ENCODE assay signal across 12 cellular contexts in genomic region chr4:8392591-8393190, GRCh38. TPM values are rescaled to one million over a fixed set of nuclear protein-coding genes. Genes with fewer than 3 reads are reported as not detected.
DNase-seq lines count a peak whose midpoint lies in the region; ATAC-seq, FAIRE-seq and TF ChIP-seq lines count a peak whose summit lies in the region.
"Had no signal": no experiment of that assay in that cellular context is flagged by ENCODE, and none has a peak within 500 bp of the region (broad histone marks: within the 10 kb centered on the region; RNA-seq: fewer than 3 reads in every experiment).

No MANE protein-coding gene starts in this region.

- peak overlapping the region; percentile 7 for H2AK5ac ChIP-seq in trophoblast cell (ENCODE audit: low read length)

- H3K27me3 ChIP-seq in HepG2 (ENCODE audit: control insufficient read depth in 1 of 2, insufficient read depth in 2 of 2, low read length in 2 of 2) (no peaks in the 10 kb centered on the region; a peak in 1 of 5 replicates), right lobe of liver (no peaks in the 10 kb centered on the region), dorsolateral prefrontal cortex (no peaks in the 10 kb centered on the region), trophoblast cell (ENCODE audit: insufficient read depth, low read length) (no peaks in the 10 kb centered on the region), aorta (ENCODE audit: control insufficient read depth in 1 of 2, insufficient read depth in 2 of 2, low read length in 1 of 2) (no peaks in the 10 kb centered on the region)

- POLR2A ChIA-PET in HepG2 (lab: Yijun Ruan, JAX) = no interaction called here

- intact Hi-C loops in HepG2 (cut with micrococcal nuclease; ENCODE audit: unreplicated experiment) (no loop called here), right lobe of liver (cut with DNase I) (no loop called here), dorsolateral prefrontal cortex (cut with DNase I) (loop anchor here in 1 of 2 donors (5.0 kb wide), 1 partner anchor 40 kb away; no protein-coding TSS in a partner anchor), CD14-positive monocyte (cut with micrococcal nuclease) (no loop called here), aorta (cut with DNase I) (loop anchor here in 1 of 2 donors (5.0 kb wide), 1 partner anchor 125 kb away; the partner anchor contains the start of gene HTRA3)

- H2AFZ ChIP-seq in HepG2 (ENCODE audit: low read length) = no peak overlapping the region
- H2AFZ ChIP-seq in trophoblast cell (ENCODE audit: insufficient read depth, low read length, poor library complexity) = no peak overlapping the region

- no peak overlapping the region for H3K4me2 ChIP-seq in HepG2 (ENCODE audit: low read depth, low read length)
- H3K4me2 ChIP-seq in trophoblast cell (ENCODE audit: low read length) = no peak overlapping the region

- H3K4me3 ChIP-seq in HepG2 (replicated peaks in 1 of 3; ENCODE audit: insufficient read depth in 1 of 3, low read depth in 2 of 3, low read length in 3 of 3) (no peak overlapping the region), right lobe of liver (no peak overlapping the region), dorsolateral prefrontal cortex (no peak overlapping the region), trophoblast cell (ENCODE audit: low read depth, low read length) (no peak overlapping the region), aorta (ENCODE audit: low read length in 2 of 2) (no peak overlapping the region)

- TF ChIP-seq EP300 in HepG2 (IDR thresholded peaks at IDR 0.05; ENCODE audit: low read depth in 2 of 2, low read length in 2 of 2) = no peak
- TF ChIP-seq EP300 in HepG2 (CRISPR knock-in tag; IDR thresholded peaks at IDR 0.05; ENCODE audit: borderline replicate concordance) = no peak

- in situ Hi-C loops in HepG2 (cut with HindIII; ENCODE audit: extremely low pct_ligation_motif_present, low pct_unique_long_range_greater_than_20kb) = no loop called here

- no peak overlapping the region for H2BK5ac ChIP-seq in trophoblast cell (ENCODE audit: low read depth, low read length, poor library complexity)

- H3K27ac ChIP-seq in HepG2 (ENCODE audit: extremely low read length, insufficient read depth, low read length) (no peak overlapping the region), right lobe of liver (no peak overlapping the region), dorsolateral prefrontal cortex (peak overlapping the region in 58 of 59 donors; percentile 25 to 99 (median 92)), trophoblast cell (ENCODE audit: low read depth, low read length) (no peak overlapping the region), aorta (ENCODE audit: low read depth in 1 of 2, low read length in 2 of 2) (peak overlapping the region in 1 of 2 donors; percentile 7)

- H3K4me3 Mint-ChIP-seq in CD14-positive monocyte = no peak overlapping the region
- H3K4me3 Mint-ChIP-seq: stimulated activated naive CD8-positive, alpha-beta T cell treated with anti-CD3 and anti-CD28 coated beads, Interleukin-15, amount 100 ng/mL, for 72 hours had no signal

- no peak overlapping the region for H3K23ac ChIP-seq in trophoblast cell (ENCODE audit: low read length)

- H3K4ac ChIP-seq in trophoblast cell (ENCODE audit: low read depth, low read length) = no peak overlapping the region

- no peak overlapping the region for H3K9ac ChIP-seq in HepG2 (ENCODE audit: insufficient read depth, low read depth, low read length)
- no peak overlapping the region for H3K9ac ChIP-seq in trophoblast cell (ENCODE audit: low read length)

- H3K14ac ChIP-seq in trophoblast cell (ENCODE audit: low read length) = peak overlapping the region; percentile 35

- peaks cover 6% of the 10 kb centered on the region for H3K79me1 ChIP-seq in trophoblast cell (ENCODE audit: low read length)

- no TSS peak for BruUV-seq in HepG2 (replicated peaks; lab: Mats Ljungman, UMichigan)

- peak overlapping the region; percentile 4 for H2BK120ac ChIP-seq in trophoblast cell (ENCODE audit: insufficient read depth, low read length, poor library complexity)

- 96% methylated on average over 11 of the region's 15 CpGs for WGBS in HepG2 (ENCODE audit: low lambda C conversion rate)
- WGBS in right lobe of liver (ENCODE audit: insufficient coverage, low coverage, low lambda C conversion rate, missing lambda C conversion rate) = 91% methylated on average over 12 of the region's 15 CpGs
- no CpG with 5 or more reads among the region's 15 CpGs for WGBS in trophoblast cell (ENCODE audit: extremely low coverage, insufficient coverage, insufficient read length)
- WGBS in aorta, 2 donors = 61 to 90% methylated on average over 15 of the region's 15 CpGs

- no peak overlapping the region for H4K8ac ChIP-seq in trophoblast cell (ENCODE audit: low read depth, low read length)

- H3K9me3 ChIP-seq in HepG2 (ENCODE audit: low read length) (no peaks in the 10 kb centered on the region), right lobe of liver (no peaks in the 10 kb centered on the region), trophoblast cell (ENCODE audit: insufficient read depth, low read depth, low read length) (no peaks in the 10 kb centered on the region), aorta (ENCODE audit: control insufficient read depth, low read length) (no peaks in the 10 kb centered on the region)

- FAIRE-seq in HepG2 (lab: Jason Lieb, UNC) = no peak

- no peaks in the 10 kb centered on the region for H3K4me1 Mint-ChIP-seq in CD14-positive monocyte
- H3K4me1 Mint-ChIP-seq: stimulated activated naive CD8-positive, alpha-beta T cell treated with anti-CD3 and anti-CD28 coated beads, Interleukin-15, amount 100 ng/mL, for 72 hours had no signal

- TF ChIP-seq POLR2A in HepG2 (IDR thresholded peaks at IDR 0.05; ENCODE audit: insufficient read depth in 1 of 2, low read depth in 2 of 2, low read length in 2 of 2) (no peak), right lobe of liver (IDR thresholded peaks at IDR 0.05) (no peak)

- no peak overlapping the region for H3K27ac Mint-ChIP-seq in CD14-positive monocyte
- H3K27ac Mint-ChIP-seq: stimulated activated naive CD8-positive, alpha-beta T cell treated with anti-CD3 and anti-CD28 coated beads, Interleukin-15, amount 100 ng/mL, for 72 hours had no signal

- no peak overlapping the region for H2BK12ac ChIP-seq in trophoblast cell (ENCODE audit: low read length)

- H3K27me3 Mint-ChIP-seq in CD14-positive monocyte (ENCODE audit: low read depth in 3 of 3) = peaks cover 0 to 2% (median 0%) of the 10 kb centered on the region in 3 donors
- H3K27me3 Mint-ChIP-seq: stimulated activated naive CD8-positive, alpha-beta T cell treated with anti-CD3 and anti-CD28 coated beads, Interleukin-15, amount 100 ng/mL, for 72 hours had no signal

- H3K9me3 Mint-ChIP-seq in CD14-positive monocyte = no peaks in the 10 kb centered on the region
- H3K9me3 Mint-ChIP-seq: stimulated activated naive CD8-positive, alpha-beta T cell treated with anti-CD3 and anti-CD28 coated beads, Interleukin-15, amount 100 ng/mL, for 72 hours had no signal

- TF ChIP-seq RAD21 in HepG2 (CRISPR knock-in tag; IDR thresholded peaks at IDR 0.05) = no peak

- H3K36me3 ChIP-seq in HepG2 (replicated peaks in 1 of 2; ENCODE audit: control insufficient read depth in 1 of 2, insufficient read depth in 2 of 2, low read length in 2 of 2) (peaks cover 2 to 15% of the 10 kb centered on the region in 2 experiments; a peak in 3 of 5 replicates), right lobe of liver (peaks cover 0 to 28% (median 0%) of the 10 kb centered on the region in 4 donors), trophoblast cell (ENCODE audit: control insufficient read depth in 1 of 2, insufficient read depth in 2 of 2, low read length in 2 of 2) (peaks cover 49 to 57% of the 10 kb centered on the region in 2 experiments), aorta (ENCODE audit: control insufficient read depth in 1 of 2, insufficient read depth in 2 of 2, low read length in 1 of 2) (peaks cover 0 to 6% of the 10 kb centered on the region in 2 donors)

- no peaks in the 10 kb centered on the region for H3K79me2 ChIP-seq in HepG2 (ENCODE audit: insufficient read depth, low read length)
- H3K79me2 ChIP-seq in trophoblast cell (ENCODE audit: control insufficient read depth, insufficient read depth, low read length, poor library complexity) = no peaks in the 10 kb centered on the region

- no peak for ATAC-seq in HepG2
- no peak for ATAC-seq in right lobe of liver
- no peak for ATAC-seq in GM19035 (IDR thresholded peaks at IDR 0.05; ENCODE audit: unreplicated experiment)
- no peak for ATAC-seq in aorta (ENCODE audit: low FRiP score)
- ATAC-seq: stimulated activated naive CD8-positive, alpha-beta T cell treated with anti-CD3 and anti-CD28 coated beads, Interleukin-15, amount 100 ng/mL, for 72 hours had no signal

- H3K36me3 Mint-ChIP-seq in CD14-positive monocyte = peaks cover 63 to 76% of the 10 kb centered on the region in 2 donors

- H4K91ac ChIP-seq in trophoblast cell (ENCODE audit: low read depth, low read length) = no peak overlapping the region

- no peak overlapping the region for H4K12ac ChIP-seq in trophoblast cell (ENCODE audit: low read depth, low read length)

- H3K18ac ChIP-seq in trophoblast cell (ENCODE audit: low read length) = peak overlapping the region; percentile 19

- DNase-seq in HepG2 (ENCODE audit: low spot score) = no peak
- no peak for DNase-seq in right lobe of liver
- DNase-seq in dorsolateral prefrontal cortex = no peak
- DNase-seq in trophoblast cell = peak; percentile 40 to 66
- no peak for DNase-seq in SIG-M5 (lab: John Stamatoyannopoulos, UW)
- DNase-seq in CD14-positive monocyte (ENCODE audit: low spot score) = no peak
- no peak for DNase-seq in aorta
- DNase-seq: activated CD8-positive, alpha-beta memory T cell treated with anti-CD3 and anti-CD28 coated beads, Interleukin-2, amount 50 U/mL, for 4 hours; islet precursor cell; NCI-H1417; stimulated activated naive CD8-positive, alpha-beta T cell treated with anti-CD3 and anti-CD28 coated beads, Interleukin-15, amount 100 ng/mL, for 72 hours had no signal

- no peaks in the 10 kb centered on the region for H4K20me1 ChIP-seq in HepG2 (ENCODE audit: insufficient read depth, low read length)

- H3K4me1 ChIP-seq in HepG2 (ENCODE audit: insufficient read depth, low read length) (no peaks in the 10 kb centered on the region), right lobe of liver (no peaks in the 10 kb centered on the region), trophoblast cell (ENCODE audit: control insufficient read depth in 1 of 2, insufficient read depth in 2 of 2, low read length in 2 of 2) (peaks cover 3 to 21% of the 10 kb centered on the region in 2 experiments), aorta (ENCODE audit: control insufficient read depth in 1 of 2, insufficient read depth in 2 of 2, low read length in 2 of 2) (no peaks in the 10 kb centered on the region)

- TF ChIP-seq CTCF in HepG2 (CRISPR knock-in tag; IDR thresholded peaks at IDR 0.05) = no peak
- TF ChIP-seq CTCF in right lobe of liver (IDR thresholded peaks at IDR 0.05) = no peak
- TF ChIP-seq CTCF in dorsolateral prefrontal cortex (IDR thresholded peaks at IDR 0.05 in 54 of 56, conservative IDR thresholded peaks at IDR 0.05 in 2 of 56; ENCODE audit: low read depth in 1 of 56, partially characterized antibody in 56 of 56) = no peak
- TF ChIP-seq CTCF in CD14-positive monocyte (IDR thresholded peaks at IDR 0.05) = no peak

- CTCF ChIA-PET in HepG2 (lab: Yijun Ruan, JAX; ENCODE audit: low intra/inter-chr PET ratio, low total read pairs) = no interaction called here

RNA-seq across cellular contexts. Expression of gene ACOX3, which starts 47.8 kb away (rescaled TPM):
- 17.0 and 17.8 TPM in 2 replicates for total RNA-seq in HepG2 (2016; rRNA removed; fragmentation: Illumina TruSeq; extraction: Trizol)
- total RNA-seq in HepG2 (2016; cell fraction: cytosol; rRNA removed; fragmentation: Illumina TruSeq; extraction: Trizol; ENCODE audit: low read depth) = 1.8 and 2.6 TPM in 2 replicates
- 17.4 and 17.6 TPM in 2 replicates for total RNA-seq in HepG2 (2016; cell fraction: insoluble cytoplasmic fraction; rRNA removed; fragmentation: Illumina TruSeq; extraction: Trizol)
- 3.3 and 3.5 TPM in 2 replicates for total RNA-seq in HepG2 (2016; cell fraction: membrane; rRNA removed; fragmentation: Illumina TruSeq; extraction: Trizol)
- total RNA-seq in HepG2 (2016; cell fraction: nucleus; rRNA removed; fragmentation: Illumina TruSeq; extraction: Trizol) = 11.7 and 13.5 TPM in 2 replicates
- 4.2 and 5.8 TPM in 2 replicates for polyA plus RNA-seq in HepG2 (2011; rRNA removed)
- polyA plus RNA-seq in HepG2 (2011; cell fraction: cytosol; rRNA removed) = 4.2 and 5.6 TPM in 2 replicates
- polyA plus RNA-seq in HepG2 (2011; cell fraction: nucleus; rRNA removed) = 14.4 TPM in 2 replicates
- polyA plus RNA-seq in HepG2 (2012) = 9.4 and 11.1 TPM in 2 replicates
- polyA plus RNA-seq in HepG2 (2016; cell fraction: cytosol; fragmentation: Illumina TruSeq; extraction: Trizol; ENCODE audit: low read depth) = 0.98 and 1.3 TPM in 2 replicates
- 12.5 and 15.9 TPM in 2 replicates for polyA plus RNA-seq in HepG2 (2016; cell fraction: insoluble cytoplasmic fraction; fragmentation: Illumina TruSeq; extraction: Trizol; ENCODE audit: low read depth)
- polyA plus RNA-seq in HepG2 (2016; cell fraction: membrane; fragmentation: Illumina TruSeq; extraction: Trizol; ENCODE audit: low read depth) = 1.2 and 1.9 TPM in 2 replicates
- polyA plus RNA-seq in HepG2 (2016; cell fraction: nucleus; fragmentation: Illumina TruSeq; extraction: Trizol; ENCODE audit: insufficient read depth, low read depth) = 12.6 and 13.3 TPM in 2 replicates
- polyA minus RNA-seq in HepG2 (2011; rRNA and poly(A)+ RNA removed; ENCODE audit: low replicate concordance) = 3.1 and 10.1 TPM in 2 replicates
- polyA minus RNA-seq in HepG2 (2011; cell fraction: cytosol; rRNA and poly(A)+ RNA removed) = 4.0 and 5.3 TPM in 2 replicates
- polyA minus RNA-seq in HepG2 (2011; cell fraction: nucleus; rRNA and poly(A)+ RNA removed) = 8.6 and 9.6 TPM in 2 replicates
- total RNA-seq in right lobe of liver = 10 to 100 TPM; 18.5 to 36.9 (median 21.9) TPM
- 10 to 100 TPM; 22.8 to 47.3 (median 34.4) TPM for total RNA-seq in dorsolateral prefrontal cortex
- 21.5 and 23.3 TPM in 2 replicates for polyA plus RNA-seq in trophoblast cell (2013)
- polyA plus RNA-seq in CD14-positive monocyte = 10 to 100 TPM; 13.3 to 16.8 TPM
- 10 to 100 TPM; 37.6 to 43.7 TPM for total RNA-seq in aorta
- polyA plus RNA-seq in aorta = 10 to 100 TPM; 26.3 to 33.6 TPM

RNA-seq across cellular contexts. Expression of gene TRMT44, which starts 47.9 kb away (rescaled TPM):
- total RNA-seq in HepG2 (2016; rRNA removed; fragmentation: Illumina TruSeq; extraction: Trizol) (6.5 and 8.6 TPM in 2 replicates), right lobe of liver (10 to 100 TPM in 3 of 6 experiments, 1 to 10 TPM in 3; 8.8 to 10.6 (median 9.6) TPM), dorsolateral prefrontal cortex (10 to 100 TPM; 24.4 to 65.0 (median 40.3) TPM), aorta (10 to 100 TPM; 18.1 to 23.1 TPM)
- total RNA-seq in HepG2 (2016; cell fraction: cytosol; rRNA removed; fragmentation: Illumina TruSeq; extraction: Trizol; ENCODE audit: low read depth) = 1.1 TPM in 2 replicates
- total RNA-seq in HepG2 (2016; cell fraction: insoluble cytoplasmic fraction; rRNA removed; fragmentation: Illumina TruSeq; extraction: Trizol) = 5.5 and 9.7 TPM in 2 replicates
- 2.7 and 2.8 TPM in 2 replicates for total RNA-seq in HepG2 (2016; cell fraction: membrane; rRNA removed; fragmentation: Illumina TruSeq; extraction: Trizol)
- total RNA-seq in HepG2 (2016; cell fraction: nucleus; rRNA removed; fragmentation: Illumina TruSeq; extraction: Trizol) = 16.9 and 20.1 TPM in 2 replicates
- polyA plus RNA-seq in HepG2 (2011; rRNA removed) (5.8 and 6.9 TPM in 2 replicates), CD14-positive monocyte (1 to 10 TPM; 4.9 to 6.6 TPM), aorta (10 to 100 TPM in 1 of 2 donors, 1 to 10 TPM in 1; 6.1 to 10.3 TPM)
- polyA plus RNA-seq in HepG2 (2011; cell fraction: cytosol; rRNA removed) = 3.1 and 4.4 TPM in 2 replicates
- polyA plus RNA-seq in HepG2 (2011; cell fraction: nucleus; rRNA removed) = 24.7 and 30.2 TPM in 2 replicates
- 5.0 and 5.9 TPM in 2 replicates for polyA plus RNA-seq in HepG2 (2012)
- 0.79 and 1.0 TPM in 2 replicates for polyA plus RNA-seq in HepG2 (2016; cell fraction: cytosol; fragmentation: Illumina TruSeq; extraction: Trizol; ENCODE audit: low read depth)
- polyA plus RNA-seq in HepG2 (2016; cell fraction: insoluble cytoplasmic fraction; fragmentation: Illumina TruSeq; extraction: Trizol; ENCODE audit: low read depth) = 4.4 and 6.5 TPM in 2 replicates
- polyA plus RNA-seq in HepG2 (2016; cell fraction: membrane; fragmentation: Illumina TruSeq; extraction: Trizol; ENCODE audit: low read depth) = 1.4 TPM in 2 replicates
- polyA plus RNA-seq in HepG2 (2016; cell fraction: nucleus; fragmentation: Illumina TruSeq; extraction: Trizol; ENCODE audit: insufficient read depth, low read depth) = 15.4 and 17.7 TPM in 2 replicates
- 15.4 and 22.2 TPM in 2 replicates for polyA minus RNA-seq in HepG2 (2011; rRNA and poly(A)+ RNA removed; ENCODE audit: low replicate concordance)
- 4.7 and 5.7 TPM in 2 replicates for polyA minus RNA-seq in HepG2 (2011; cell fraction: cytosol; rRNA and poly(A)+ RNA removed)
- polyA minus RNA-seq in HepG2 (2011; cell fraction: nucleus; rRNA and poly(A)+ RNA removed) = 38.8 and 41.1 TPM in 2 replicates
- 16.7 and 17.7 TPM in 2 replicates for polyA plus RNA-seq in trophoblast cell (2013)

Comparison
In these comparisons a context has a peak if more than half of its experiments do, and no peak if none do; other contexts are left out.
1. DNase-seq: peak in trophoblast cell (2 of 2); none in HepG2 (single experiment), right lobe of liver (0 of 3), dorsolateral prefrontal cortex (0 of 10), SIG-M5 (single experiment), CD14-positive monocyte (single experiment) and aorta (0 of 2).
2. H3K27ac ChIP-seq: peak in dorsolateral prefrontal cortex (58 of 59); none in HepG2 (single experiment), right lobe of liver (0 of 3) and trophoblast cell (single experiment).